ENCODE assay signal across 8 cellular contexts in the genomic region with DNA sequence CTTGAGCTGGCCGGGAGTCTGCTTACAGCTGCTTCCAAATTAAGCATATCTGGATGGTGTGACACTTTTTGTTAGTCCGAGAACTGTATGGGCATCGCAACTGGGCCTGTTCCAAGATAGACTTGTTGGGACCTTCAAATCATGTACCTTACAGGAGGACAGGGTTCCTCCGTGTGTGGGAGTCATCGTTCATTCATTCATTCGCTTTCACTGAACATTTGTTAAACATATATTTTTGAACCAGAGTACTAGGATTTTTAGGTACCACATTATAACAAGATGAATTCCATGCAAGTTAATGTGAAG. TPM values are rescaled to one million over a fixed set of nuclear protein-coding genes. Genes with fewer than 3 reads are reported as not detected.
DNase-seq lines count a peak whose midpoint lies in the region; ATAC-seq, FAIRE-seq and TF ChIP-seq lines count a peak whose summit lies in the region.

No MANE protein-coding gene starts in this region.

- H3K9me3 ChIP-seq in neural cell (ENCODE audit: low read length) = no peaks in the 10 kb centered on the region

- ATAC-seq in GM19455 (IDR thresholded peaks at IDR 0.05; ENCODE audit: unreplicated experiment) = peak; percentile 44
- ATAC-seq in HG03565 (IDR thresholded peaks at IDR 0.05; ENCODE audit: unreplicated experiment) = peak; percentile 19
- ATAC-seq in left lobe of liver = no peak

- peak overlapping the region; percentile 80 for H3K4me2 ChIP-seq in neural cell (ENCODE audit: low read length)

- no peak for FAIRE-seq in GM19239 (lab: Jason Lieb, UNC)

- TF ChIP-seq RAD21 in neural cell (conservative IDR thresholded peaks at IDR 0.05) = no peak

- no peaks in the 10 kb centered on the region for H3K9me3 Mint-ChIP-seq in chondrocyte (ENCODE audit: low read depth)

- TF ChIP-seq EP300 in neural cell (conservative IDR thresholded peaks at IDR 0.05; ENCODE audit: poor library complexity, severe bottlenecking) = no peak

- H3K4me3 Mint-ChIP-seq in chondrocyte (ENCODE audit: unreplicated experiment) = peak overlapping the region; percentile 91

- H2AFZ ChIP-seq in ACC112 (ENCODE audit: low read length, unreplicated experiment) = peak overlapping the region; percentile 91
- H2AFZ ChIP-seq in neural cell (ENCODE audit: low read depth, low read length) = peak overlapping the region; percentile 91

- H3K4me3 ChIP-seq in ACC112 (ENCODE audit: low read depth, low read length) (peak overlapping the region; percentile 99), neural cell (ENCODE audit: low read length) (peak overlapping the region; percentile 94)

- H3K27me3 Mint-ChIP-seq in chondrocyte (ENCODE audit: low read depth) = no peaks in the 10 kb centered on the region

- H3K36me3 Mint-ChIP-seq in chondrocyte (ENCODE audit: low read depth) = no peaks in the 10 kb centered on the region

- H3K79me2 ChIP-seq in ACC112 (ENCODE audit: control insufficient read depth, insufficient read depth, low read length, unreplicated experiment) (peaks cover 33% of the 10 kb centered on the region), neural cell (replicated peaks; ENCODE audit: insufficient read depth, low read length) (peaks cover 16% of the 10 kb centered on the region)

- H3K36me3 ChIP-seq in ACC112 (ENCODE audit: insufficient read depth, low read length) = no peaks in the 10 kb centered on the region
- H3K36me3 ChIP-seq in neural cell (ENCODE audit: insufficient read depth, low read length) = no peaks in the 10 kb centered on the region

- peak overlapping the region; percentile 85 for H3K27ac Mint-ChIP-seq in chondrocyte (ENCODE audit: unreplicated experiment)

- H3K4me1 ChIP-seq in ACC112 (ENCODE audit: control insufficient read depth, insufficient read depth, low read length, unreplicated experiment) = peaks cover 46% of the 10 kb centered on the region

- TF ChIP-seq CTCF in chondrocyte (IDR thresholded peaks at IDR 0.05) = no peak
- TF ChIP-seq CTCF in neural cell (IDR thresholded peaks at IDR 0.05; ENCODE audit: poor library complexity, severe bottlenecking) = no peak

- H3K27me3 ChIP-seq in ACC112 (ENCODE audit: insufficient read depth, low read length) = no peaks in the 10 kb centered on the region
- no peaks in the 10 kb centered on the region for H3K27me3 ChIP-seq in neural cell (ENCODE audit: insufficient read depth, low read depth, low read length)

- peaks cover 35% of the 10 kb centered on the region for H3K4me1 Mint-ChIP-seq in chondrocyte (ENCODE audit: low read depth)

- no peak for DNase-seq in chondrocyte (ENCODE audit: low spot score)
- DNase-seq in GM19239 (ENCODE audit: insufficient read length, low spot score) = no peak
- DNase-seq in dermis blood vessel endothelial cell = no peak
- no peak for DNase-seq in left lobe of liver (ENCODE audit: low spot score)

- H3K9me2 ChIP-seq in neural cell (ENCODE audit: insufficient read depth, low read length) = no peaks in the 10 kb centered on the region

- no peaks in the 10 kb centered on the region for H4K20me1 ChIP-seq in neural cell (ENCODE audit: insufficient read depth)

- no peaks in the 10 kb centered on the region for H3F3A ChIP-seq in neural cell (ENCODE audit: insufficient read depth, low read length, poor library complexity, severe bottlenecking)

- H3K9ac ChIP-seq in neural cell (ENCODE audit: low read length) = peak overlapping the region; percentile 79

- H3K27ac ChIP-seq in ACC112 (ENCODE audit: low read depth, low read length) = no peak overlapping the region
- no peak overlapping the region for H3K27ac ChIP-seq in neural cell (ENCODE audit: low read length)

TF ChIP-seq in neural cell, 6 proteins besides CTCF, POLR2A, EP300 and RAD21:
- no peak for TF ChIP-seq POLR2AphosphoS5 (IDR thresholded peaks at IDR 0.05)

RNA-seq across cellular contexts. Expression of a gene that starts 0.4 kb away (rescaled TPM):
- total RNA-seq in chondrocyte = 33.9 to 45.4 TPM (median 34.0 TPM) in 3 replicates
- 18.8 and 24.3 TPM in 2 replicates for polyA plus RNA-seq in neural cell
- polyA minus RNA-seq in neural cell = 32.6 and 36.0 TPM in 2 replicates
- 42.7 and 78.3 TPM in 2 replicates for total RNA-seq in dermis blood vessel endothelial cell
- 27.8 TPM for total RNA-seq in left lobe of liver

RNA-seq across cellular contexts. Expression of a gene that starts 58.7 kb away (rescaled TPM):
- total RNA-seq in chondrocyte (23.7 to 28.3 TPM (median 25.3 TPM) in 3 replicates), dermis blood vessel endothelial cell (12.0 and 13.4 TPM in 2 replicates), left lobe of liver (7.2 TPM)
- polyA plus RNA-seq in neural cell = 105 and 132 TPM in 2 replicates
- polyA minus RNA-seq in neural cell = 60.9 and 80.0 TPM in 2 replicates
